22 cellular contexts compared by ENCODE assay signal in the genomic region with DNA sequence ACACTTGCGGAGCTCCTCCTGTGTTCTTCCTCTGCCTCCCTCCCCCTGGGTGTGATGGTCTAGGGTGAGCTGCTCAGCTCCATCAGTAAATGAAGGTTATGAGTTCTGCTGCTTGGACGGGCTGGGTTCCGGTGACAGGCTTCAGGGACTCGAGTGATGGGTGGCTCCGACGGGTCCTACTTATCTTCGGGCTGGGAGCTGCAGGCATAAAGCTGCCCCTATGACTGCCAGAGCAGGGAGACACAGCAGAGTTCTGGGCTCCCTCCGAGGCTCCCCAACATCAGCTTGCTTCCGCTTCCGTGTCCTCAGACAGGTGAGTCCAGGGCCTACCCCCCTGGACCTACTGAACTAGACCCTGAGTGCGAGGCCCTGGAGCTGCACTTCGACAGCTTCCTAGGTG.
"Had no signal": no experiment of that assay in that cellular context is flagged by ENCODE, and none has a peak within 500 bp of the region (broad histone marks: within the 10 kb centered on the region; RNA-seq: fewer than 3 reads in every experiment).

No MANE protein-coding gene starts in this region.

- H3K27ac ChIP-seq: colonic mucosa, gastrocnemius medialis, ovary, psoas muscle, sigmoid colon, transverse colon, vagina had no signal

- H3K4me1 Mint-ChIP-seq: nephron had no signal

- H3K36me3 Mint-ChIP-seq: naive thymus-derived CD4-positive, alpha-beta T cell had no signal

- H3K27ac Mint-ChIP-seq: dendritic cell treated with granulocyte-macrophage colony-stimulating factor and Interleukin-4, amounts not matched to agents 40 ng/mL and 50 ng/mL, for 4 days; effector memory CD8-positive, alpha-beta T cell; naive thymus-derived CD4-positive, alpha-beta T cell; nephron; stimulated activated memory B cell treated with anti-CD40 and anti-IgM and Interleukin-4, amounts not matched to agents 10 μg/mL and 1 μg/mL and 100 μg/mL, for 72 hours had no signal

- H3K27me3 Mint-ChIP-seq: effector memory CD8-positive, alpha-beta T cell; stimulated activated memory B cell treated with anti-CD40 and anti-IgM and Interleukin-4, amounts not matched to agents 10 μg/mL and 1 μg/mL and 100 μg/mL, for 72 hours had no signal

- H3K9me3 ChIP-seq: colonic mucosa, gastrocnemius medialis, ovary, psoas muscle, sigmoid colon, transverse colon, vagina had no signal

- H3K36me3 ChIP-seq: colonic mucosa, gastrocnemius medialis, ovary, sigmoid colon, transverse colon, vagina had no signal

- H3K27me3 ChIP-seq: colonic mucosa, gastrocnemius medialis, ovary, sigmoid colon, transverse colon, vagina had no signal

- H3K4me1 ChIP-seq: colonic mucosa, gastrocnemius medialis, psoas muscle, sigmoid colon, vagina had no signal

- FAIRE-seq: endometrium, kidney had no signal

- DNase-seq: colonic mucosa; effector memory CD8-positive, alpha-beta T cell; erythroblast; gastrocnemius medialis; kidney; mesenchymal stem cell; midbrain; naive thymus-derived CD4-positive, alpha-beta T cell; occipital lobe; ovary; psoas muscle; right cardiac atrium; sigmoid colon; stimulated activated CD4-positive, alpha-beta T cell treated with anti-CD3 and anti-CD28 coated beads, Interleukin-4, amount 100 ng/mL, for 4 hours; stimulated activated naive CD8-positive, alpha-beta T cell treated with anti-CD3 and anti-CD28 coated beads, Interleukin-15, Interleukin-2, amounts not matched to agents 100 U/mL and 50 U/mL, for 24 hours; transverse colon had no signal

- H3K4me3 ChIP-seq: colonic mucosa, gastrocnemius medialis, lung, ovary, psoas muscle, sigmoid colon, transverse colon, vagina had no signal

- H3K4me3 Mint-ChIP-seq: dendritic cell treated with granulocyte-macrophage colony-stimulating factor and Interleukin-4, amounts not matched to agents 40 ng/mL and 50 ng/mL, for 4 days; effector memory CD8-positive, alpha-beta T cell; naive thymus-derived CD4-positive, alpha-beta T cell; nephron; stimulated activated memory B cell treated with anti-CD40 and anti-IgM and Interleukin-4, amounts not matched to agents 10 μg/mL and 1 μg/mL and 100 μg/mL, for 72 hours had no signal

- H3K9me3 Mint-ChIP-seq: dendritic cell treated with granulocyte-macrophage colony-stimulating factor and Interleukin-4, amounts not matched to agents 40 ng/mL and 50 ng/mL, for 4 days; effector memory CD8-positive, alpha-beta T cell; naive thymus-derived CD4-positive, alpha-beta T cell; nephron; stimulated activated memory B cell treated with anti-CD40 and anti-IgM and Interleukin-4, amounts not matched to agents 10 μg/mL and 1 μg/mL and 100 μg/mL, for 72 hours had no signal
